24 cellular contexts compared by ENCODE assay signal in genomic region chrX:141221611-141222010, GRCh38. TPM values are rescaled to one million over a fixed set of nuclear protein-coding genes. Genes with fewer than 3 reads are reported as not detected.
DNase-seq lines count a peak whose midpoint lies in the region; ATAC-seq and TF ChIP-seq lines count a peak whose summit lies in the region.
"Had no signal": no experiment of that assay in that cellular context is flagged by ENCODE, and none has a peak within 500 bp of the region (broad histone marks: within the 10 kb centered on the region; RNA-seq: fewer than 3 reads in every experiment).

No MANE protein-coding gene starts in this region.

- no peak overlapping the region for H3K4me3 ChIP-seq in Panc1 (ENCODE audit: low read depth in 2 of 2, low read length in 2 of 2)
- H3K4me3 ChIP-seq in colonic mucosa = no peak overlapping the region
- H3K4me3 ChIP-seq: Peyer's patch, SK-N-MC had no signal

- H3K9ac ChIP-seq in colonic mucosa (ENCODE audit: low read depth in 2 of 2, low read length in 2 of 2) = no peak overlapping the region

- H3K4me1 ChIP-seq in Panc1 (ENCODE audit: control insufficient read depth, insufficient read depth, low read length) (peaks cover 8% of the 10 kb centered on the region), colonic mucosa (no peaks in the 10 kb centered on the region)
- H3K4me1 ChIP-seq: BE2C, Peyer's patch had no signal

- intact Hi-C loops in Panc1 (cut with micrococcal nuclease; ENCODE audit: unreplicated experiment) = no loop called here
- intact Hi-C loops in colonic mucosa (cut with DNase I) = no loop called here

- CTCF ChIA-PET in Panc1 (lab: Charles Lee) = no interaction called here

- H3K36me3 ChIP-seq in Panc1 (ENCODE audit: control insufficient read depth, insufficient read depth, low read length) (no peaks in the 10 kb centered on the region), colonic mucosa (no peaks in the 10 kb centered on the region)
- H3K36me3 ChIP-seq: BE2C, Peyer's patch had no signal

- H3K9me3 ChIP-seq in Panc1 (ENCODE audit: control insufficient read depth, insufficient read depth, low read depth, low read length) = no peaks in the 10 kb centered on the region
- no peaks in the 10 kb centered on the region for H3K9me3 ChIP-seq in colonic mucosa
- H3K9me3 ChIP-seq: BE2C, Peyer's patch had no signal

- DNase-seq in Daoy (ENCODE audit: low read depth) (peak; percentile 10), Panc1 (ENCODE audit: low read depth, low spot score) (no peak), astrocyte of the hippocampus (ENCODE audit: low read depth, low spot score) (peak; percentile 5), renal cortical epithelial cell (ENCODE audit: low read depth) (peak; percentile 7), colonic mucosa (no peak), globus pallidus (ENCODE audit: low spot score) (no peak), germinal center (ENCODE audit: low spot score) (no peak)
- DNase-seq: BE2C; DMS79; H9; HFFc6; KBM-7; NCI-H1105; NCI-H146; NCI-H2029 treated with DMSO at 0.1 percent for 48 hours; NCI-H226; NCI-H510A treated with DMSO at 0.1 percent for 48 hours; NCI-H748 treated with DMSO at 0.1 percent for 48 hours; NK-92 treated with Interleukin-12 subunit alpha and Interleukin-12 subunit beta, amount 100 ng/mL, for 24 hours; Peyer's patch; Right ventricle myocardium superior had no signal

- ATAC-seq in Panc1 = no peak
- ATAC-seq: HepG2 had no signal

- in situ Hi-C loops in Panc1 (cut with HindIII; ENCODE audit: low pct_unique_long_range_greater_than_20kb, low sequenced_read_pairs) = no loop called here

- TF ChIP-seq CTCF in Panc1 (IDR thresholded peaks at IDR 0.05) (no peak), colonic mucosa (IDR thresholded peaks at IDR 0.05) (no peak)

- no TSS peak for BruUV-seq in Panc1 (replicated peaks; lab: Mats Ljungman, UMichigan)

- H3K27me3 ChIP-seq in Panc1 (ENCODE audit: control insufficient read depth, insufficient read depth, low read length) (no peaks in the 10 kb centered on the region), colonic mucosa (no peaks in the 10 kb centered on the region)
- H3K27me3 ChIP-seq: BE2C, Peyer's patch had no signal

- POLR2A ChIA-PET in Panc1 (lab: Charles Lee) = no interaction called here

- H3K27ac ChIP-seq in Panc1 (ENCODE audit: low read length) = peak overlapping the region; percentile 75
- H3K27ac ChIP-seq in colonic mucosa = no peak overlapping the region
- H3K27ac ChIP-seq: Peyer's patch, SK-N-MC had no signal

RNA-seq across cellular contexts. Expression of gene SPANXC, which starts 20.7 kb away (rescaled TPM):
- 15.4 and 35.2 TPM in 2 replicates for total RNA-seq in Daoy (2014; rRNA removed; shearing (Covaris generic))
- total RNA-seq in Panc1 (2021; ENCODE audit: unreplicated experiment) = not detected
- not detected for polyA plus RNA-seq in Panc1 (2012; ENCODE audit: insufficient read length)
- not detected in 2 replicates for total RNA-seq in renal cortical epithelial cell
- total RNA-seq in colonic mucosa = not detected
- total RNA-seq: A673, H9, HepG2, Peyer's patch, Right ventricle myocardium superior had no signal
- polyA plus RNA-seq: HepG2 had no signal

RNA-seq across cellular contexts. Expression of gene LDOC1, which starts 44.7 kb away (rescaled TPM):
- total RNA-seq in Daoy (2014; rRNA removed; shearing (Covaris generic)) = 1.0 and 1.7 TPM in 2 replicates
- not detected for total RNA-seq in Panc1 (2021; ENCODE audit: unreplicated experiment)
- polyA plus RNA-seq in Panc1 (2012; ENCODE audit: insufficient read length) = not detected
- 1.2 and 7.6 TPM in 2 replicates for total RNA-seq in renal cortical epithelial cell
- total RNA-seq in colonic mucosa = 1 to 10 TPM; 1.6 to 3.8 TPM
- total RNA-seq: A673, HepG2 had no signal
- polyA plus RNA-seq: HepG2 had no signal

Comparison
In these comparisons a context has a peak if more than half of its experiments do, and no peak if none do; other contexts are left out.
1. DNase-seq: peak in Daoy (single experiment), astrocyte of the hippocampus (single experiment) and renal cortical epithelial cell (single experiment); none in Panc1 (single experiment), colonic mucosa (single experiment), globus pallidus (single experiment) and germinal center (single experiment).
2. RNA of gene SPANXC, which starts 20.7 kb away (total RNA-seq): 15.4 to 35.2 TPM in Daoy; not detected in Panc1 (single experiment), not detected in renal cortical epithelial cell and not detected in colonic mucosa; every median in the first group is over 10 times any median in the second.